Comparison of ENCODE assay signal across 8 cellular contexts in the genomic region with DNA sequence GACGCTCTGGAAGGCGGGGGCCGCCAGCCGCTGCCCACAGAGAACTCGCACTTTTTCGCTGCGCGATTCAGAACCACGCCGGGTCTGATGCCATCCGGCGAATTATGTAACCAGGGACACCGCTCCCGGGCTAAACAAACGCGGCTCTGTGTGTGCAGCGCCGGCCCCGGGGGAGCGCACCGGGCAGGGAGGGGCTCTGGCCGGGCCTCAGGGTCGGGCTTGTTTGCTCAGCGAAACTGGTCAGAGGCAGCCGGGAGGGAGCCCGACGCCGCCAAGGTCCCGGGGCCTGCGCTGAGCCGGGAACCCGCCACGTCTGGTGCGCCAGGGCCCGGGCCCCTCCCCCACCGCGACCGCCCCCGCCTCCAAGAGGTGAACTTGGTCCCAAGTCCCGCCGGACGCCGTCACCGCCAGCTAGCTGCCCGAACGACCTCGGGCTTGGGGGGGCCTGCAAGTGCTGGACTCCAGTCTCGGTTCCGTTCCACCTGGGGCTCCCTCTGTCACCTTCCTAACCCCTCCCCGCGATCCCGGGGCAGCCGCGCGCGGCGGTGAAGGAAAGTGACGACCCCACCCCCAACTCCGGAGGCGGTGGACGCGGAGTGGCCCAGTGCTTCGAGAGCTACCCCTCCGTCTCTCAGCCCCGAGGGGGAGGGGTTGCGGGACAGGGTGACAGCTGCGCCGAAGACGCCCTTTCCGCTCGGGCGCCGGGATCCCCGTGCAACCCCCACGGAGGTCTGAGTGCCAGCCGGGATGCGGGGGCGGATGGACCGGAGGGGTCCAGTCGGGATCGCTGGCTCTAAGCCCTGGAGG.
DNase-seq lines count a peak whose midpoint lies in the region; ATAC-seq and TF ChIP-seq lines count a peak whose summit lies in the region.

No MANE protein-coding gene starts in this region.

- TF ChIP-seq CTCF in VCaP (conservative IDR thresholded peaks at IDR 0.05) = 0 out of 2 replicates have a peak, but pooled peaks have one; percentile 0

- H3K36me3 ChIP-seq in HUES6 (ENCODE audit: control insufficient read depth, insufficient read depth, low read length) = no peaks in the 10 kb centered on the region

- in situ Hi-C loops in T47D (cut with HindIII; ENCODE audit: low pct_unique_long_range_greater_than_20kb, low sequenced_read_pairs) = no loop called here

- H3K27ac ChIP-seq in HUES6 (ENCODE audit: low read depth, low read length) = peak overlapping the region; percentile 100
- peak overlapping the region; percentile 99 for H3K27ac ChIP-seq in VCaP
- peak overlapping the region; percentile 85 to 100 (median 99) for H3K27ac ChIP-seq in skin epidermis

- H3K9ac ChIP-seq in HUES6 (ENCODE audit: low read length) = peak overlapping the region; percentile 96

- H3K27me3 ChIP-seq in HUES6 (ENCODE audit: control insufficient read depth, insufficient read depth, low read length) = no peaks in the 10 kb centered on the region

- ATAC-seq in GM21390 (IDR thresholded peaks at IDR 0.05; ENCODE audit: unreplicated experiment) = peak; percentile 27

- DNase-seq in COR-L47 (lab: John Stamatoyannopoulos, UW) (peak; percentile 23), T47D (ENCODE audit: low read depth in 1 of 2, low spot score in 1 of 2) (peak; percentile 77 to 81), iPS-NIHi11 (ENCODE audit: low spot score) (peak; percentile 57), NK-92 (lab: John Stamatoyannopoulos, UW; ENCODE audit: unreplicated experiment) (no peak)

- peak overlapping the region; percentile 99 for H3K4me3 ChIP-seq in HUES6 (ENCODE audit: low read depth, low read length)
- peak overlapping the region; percentile 84 to 99 (median 89) for H3K4me3 ChIP-seq in skin epidermis

- peaks cover 46% of the 10 kb centered on the region for H3K4me1 ChIP-seq in HUES6 (ENCODE audit: control insufficient read depth, insufficient read depth, low read length)

- no peaks in the 10 kb centered on the region for H3K9me3 ChIP-seq in HUES6 (ENCODE audit: control insufficient read depth, insufficient read depth, low read depth, low read length)
